In genomic region chr11:27362032-27362431, GRCh38 we compare ENCODE assay signal across 10 cellular contexts. TPM values are rescaled to one million over a fixed set of nuclear protein-coding genes. Genes with fewer than 3 reads are reported as not detected.
DNase-seq lines count a peak whose midpoint lies in the region; ATAC-seq, FAIRE-seq and TF ChIP-seq lines count a peak whose summit lies in the region.
"Had no signal": no experiment of that assay in that cellular context is flagged by ENCODE, and none has a peak within 500 bp of the region (broad histone marks: within the 10 kb centered on the region; RNA-seq: fewer than 3 reads in every experiment).

No MANE protein-coding gene starts in this region.

- POLR2A ChIA-PET in GM12878 (lab: Charles Lee): no interaction called here
- POLR2A ChIA-PET in naive thymus-derived CD8-positive, alpha-beta T cell (lab: Charles Lee): no interaction called here

- H3K27me3 Mint-ChIP-seq in naive thymus-derived CD8-positive, alpha-beta T cell: no peaks in the 10 kb centered on the region

- TF ChIP-seq POLR2A in GM12878 (IDR thresholded peaks at IDR 0.05; ENCODE audit: low read depth, low read length): no peak

- no peak for TF ChIP-seq EP300 in GM12878 (IDR thresholded peaks at IDR 0.05; ENCODE audit: borderline replicate concordance in 1 of 2, control insufficient read depth in 1 of 2, low read depth in 2 of 2, low read length in 2 of 2)

- peaks cover 14 to 32% (median 28%) of the 10 kb centered on the region in 4 donors for H3K4me1 Mint-ChIP-seq in naive thymus-derived CD8-positive, alpha-beta T cell

- H4K20me1 ChIP-seq in DOHH2 (ENCODE audit: control insufficient read depth, insufficient read depth, low read depth, low read length) (no peaks in the 10 kb centered on the region), GM12878 (ENCODE audit: control insufficient read depth, insufficient read depth) (no peaks in the 10 kb centered on the region)

- no peak for TF ChIP-seq RAD21 in GM12878 (IDR thresholded peaks at IDR 0.05; ENCODE audit: insufficient read depth, low read depth, low read length)

- H3K4me3 Mint-ChIP-seq in naive thymus-derived CD8-positive, alpha-beta T cell: peak overlapping the region; percentile 85 to 96 (median 92)

- intact Hi-C loops in GM12878 (cut with micrococcal nuclease; ENCODE audit: unreplicated experiment): loop anchor here (5.0 kb wide), 3 partner anchors 125 to 175 kb away; no protein-coding TSS in a partner anchor
- intact Hi-C loops in left cardiac atrium (cut with DNase I): loop anchor here in 1 of 2 donors (10.0 kb wide), 1 partner anchor 113 kb away; the partner anchor contains the start of gene LGR4

- H3K79me2 ChIP-seq in DOHH2 (ENCODE audit: control insufficient read depth, low read length) (peaks cover 38% of the 10 kb centered on the region), GM12878 (ENCODE audit: control insufficient read depth, insufficient read depth, low read length) (no peaks in the 10 kb centered on the region; the same call in 1 of the 2 replicates)

- H3K27me3 ChIP-seq in DOHH2 (ENCODE audit: control insufficient read depth, low read length) (no peaks in the 10 kb centered on the region), GM12878 (replicated peaks in 1 of 2; ENCODE audit: control insufficient read depth in 2 of 2, insufficient read depth in 2 of 2, low read length in 1 of 2) (no peaks in the 10 kb centered on the region)
- H3K27me3 ChIP-seq: upper lobe of left lung had no signal

- H3K36me3 Mint-ChIP-seq in naive thymus-derived CD8-positive, alpha-beta T cell: no peaks in the 10 kb centered on the region

- no peak for ATAC-seq in GM12878
- no peak for ATAC-seq in naive thymus-derived CD8-positive, alpha-beta T cell
- ATAC-seq in HG03354 (IDR thresholded peaks at IDR 0.05; ENCODE audit: poor library complexity, severe bottlenecking, unreplicated experiment): no peak
- ATAC-seq in left cardiac atrium: no peak

- H3K27ac Mint-ChIP-seq in naive thymus-derived CD8-positive, alpha-beta T cell: peak overlapping the region in 4 of 10 donors; percentile 33 to 94 (median 83)

- H3K9me3 ChIP-seq in DOHH2 (ENCODE audit: control insufficient read depth, insufficient read depth, low read length) (no peaks in the 10 kb centered on the region), GM12878 (replicated peaks; ENCODE audit: control insufficient read depth, insufficient read depth, low read length) (no peaks in the 10 kb centered on the region)
- H3K9me3 ChIP-seq: upper lobe of left lung had no signal

- BruUV-seq in GM12878 (replicated peaks; lab: Mats Ljungman, UMichigan): no TSS peak

- H3F3A ChIP-seq in DOHH2 (ENCODE audit: control insufficient read depth, insufficient read depth): no peaks in the 10 kb centered on the region

- no peaks in the 10 kb centered on the region for H3K9me2 ChIP-seq in DOHH2 (replicated peaks; ENCODE audit: control insufficient read depth, low read length)

- peak overlapping the region; percentile 78; the same call in 1 of the 2 replicates for H2AFZ ChIP-seq in GM12878 (ENCODE audit: control insufficient read depth, low read depth, low read length)

- H3K9me3 Mint-ChIP-seq in naive thymus-derived CD8-positive, alpha-beta T cell: no peaks in the 10 kb centered on the region

- RAD21 ChIA-PET in GM12878 (lab: Charles Lee; ENCODE audit: unreplicated experiment): no interaction called here

- H3K4me1 ChIP-seq in DOHH2 (ENCODE audit: control insufficient read depth, low read length) (peaks cover 23% of the 10 kb centered on the region), GM12878 (ENCODE audit: control insufficient read depth, insufficient read depth, low read length) (peaks cover 3% of the 10 kb centered on the region; the same call in 1 of the 2 replicates)

- H3K4me2 ChIP-seq in DOHH2 (ENCODE audit: low read length): peak overlapping the region; percentile 92
- H3K4me2 ChIP-seq in GM12878 (ENCODE audit: control insufficient read depth, insufficient read depth): peak overlapping the region; percentile 83

- CTCF ChIA-PET in GM12878 (lab: Yijun Ruan, JAX): no interaction called here

- in situ Hi-C loops in GM12878 (cut with MboI): no loop called here

- H3K4me3 ChIP-seq in DOHH2 (ENCODE audit: low read length): peak overlapping the region; percentile 91
- H3K4me3 ChIP-seq in LNCaP clone FGC (ENCODE audit: low read depth, low read length): peak overlapping the region; percentile 80
- peak overlapping the region; percentile 81; the same call in 1 of the 2 replicates for H3K4me3 ChIP-seq in GM12878

- TF ChIP-seq CTCF in DOHH2 (IDR thresholded peaks at IDR 0.05; ENCODE audit: low read depth, low read length, poor library complexity, severe bottlenecking): no peak
- no peak for TF ChIP-seq CTCF in LNCaP clone FGC (IDR thresholded peaks at IDR 0.05; ENCODE audit: control insufficient read depth, extremely low read depth, insufficient read depth)
- no peak for TF ChIP-seq CTCF in GM12878 (IDR thresholded peaks at IDR 0.05 in 2 of 3, conservative IDR thresholded peaks at IDR 0.05 in 1 of 3; ENCODE audit: control insufficient read depth in 2 of 3, extremely low read depth in 1 of 3, insufficient read depth in 1 of 3, low read depth in 3 of 3, low read length in 3 of 3)

- WGBS in GM12878 (ENCODE audit: insufficient coverage, insufficient replicate concordance, low lambda C conversion rate, missing lambda C conversion rate): 78% methylated on average over 3 of the region's 3 CpGs

- SMC1A ChIA-PET in GM12878 (lab: Charles Lee; ENCODE audit: uncharacterized antibody, unreplicated experiment): interaction anchor here (0.6 kb wide), 1 partner anchor 14 kb away, joined by 3 read pairs; no protein-coding TSS in a partner anchor

- no peaks in the 10 kb centered on the region; the same call in 1 of the 2 replicates for H3K36me3 ChIP-seq in DOHH2 (ENCODE audit: control insufficient read depth, low read length)
- H3K36me3 ChIP-seq in GM12878 (ENCODE audit: control insufficient read depth in 2 of 2, insufficient read depth in 2 of 2, low read length in 1 of 2): no peaks in the 10 kb centered on the region
- H3K36me3 ChIP-seq: upper lobe of left lung had no signal

- FAIRE-seq in GM12878 (lab: Jason Lieb, UNC): no peak

- DNase-seq in LNCaP clone FGC (ENCODE audit: low read depth) (no peak), GM12878 (ENCODE audit: low read depth, low spot score) (no peak), SW480 (ENCODE audit: low spot score) (no peak), left cardiac atrium (no peak), NCI-H2081 (lab: John Stamatoyannopoulos, UW) (no peak)
- peak in 1 of 10 donors; percentile 4 for DNase-seq in naive thymus-derived CD8-positive, alpha-beta T cell
- DNase-seq: NCI-H1930, upper lobe of left lung had no signal

- no peak overlapping the region for H3K27ac ChIP-seq in DOHH2 (ENCODE audit: low read depth, low read length)
- peak overlapping the region; percentile 69; the same call in 1 of the 2 replicates for H3K27ac ChIP-seq in GM12878 (ENCODE audit: control insufficient read depth, insufficient read depth)

- peak overlapping the region; percentile 85 for H3K9ac ChIP-seq in GM12878 (ENCODE audit: control insufficient read depth, insufficient read depth, low read length)

TF ChIP-seq in GM12878, 131 proteins besides CTCF, POLR2A, EP300 and RAD21 (continues in another document):
- TF ChIP-seq RFX5 (IDR thresholded peaks at IDR 0.05; ENCODE audit: low read depth, low read length) (no peak), NRF1 (conservative IDR thresholded peaks at IDR 0.05; ENCODE audit: low read depth, low read length) (no peak), STAT3 (IDR thresholded peaks at IDR 0.05; ENCODE audit: low read depth, low read length) (no peak)

RNA-seq across cellular contexts. Expression of gene CCDC34, which starts 1.0 kb away (rescaled TPM):
- 4.4 TPM in 2 replicates for total RNA-seq in GM12878 (2013; cell fraction: nucleolus; rRNA removed)
- 8.0 and 8.9 TPM in 2 replicates for total RNA-seq in GM12878 (2014; rRNA removed)
- total RNA-seq in GM12878 (2014; rRNA removed; fragmentation: Illumina TruSeq; extraction: Trizol): 22.3 and 22.9 TPM in 2 replicates
- total RNA-seq in GM12878 (2021): 15.8 and 16.2 TPM in 2 replicates
- 8.5 TPM for polyA plus RNA-seq in GM12878 (2011; ENCODE audit: low read depth)
- polyA plus RNA-seq in GM12878 (2011; rRNA removed): 10.7 and 16.4 TPM in 2 replicates
- polyA plus RNA-seq in GM12878 (2011; cell fraction: cytosol; rRNA removed): 7.0 and 7.6 TPM in 2 replicates
- 4.2 and 5.6 TPM in 2 replicates for polyA plus RNA-seq in GM12878 (2011; cell fraction: nucleus; rRNA removed)
- polyA plus RNA-seq in GM12878 (2012): 13.3 and 13.6 TPM in 2 replicates
- polyA plus RNA-seq in GM12878 (2014; fragmentation: Illumina TruSeq; extraction: Trizol): 39.1 and 45.6 TPM in 2 replicates
- 10 to 100 TPM in 1 of 2 experiments, 1 to 10 TPM in 1; 6.2 to 13.4 TPM for polyA plus RNA-seq in GM12878 (2014; fragmentation: Nextera tagmentation; extraction: Ambion mirVana)
- polyA plus RNA-seq in GM12878 (2014; rRNA removed): 12.0 TPM in 2 replicates
- polyA plus RNA-seq in GM12878 (2016; fragmentation: Nextera tagmentation; extraction: Ambion mirVana): 10 to 100 TPM; 18.1 to 19.4 TPM
- 2.9 and 3.4 TPM in 2 replicates for polyA minus RNA-seq in GM12878 (2011; rRNA and poly(A)+ RNA removed)
- polyA minus RNA-seq in GM12878 (2011; cell fraction: cytosol; rRNA and poly(A)+ RNA removed): 2.3 and 4.0 TPM in 2 replicates
- 2.2 and 6.7 TPM in 2 replicates for polyA minus RNA-seq in GM12878 (2011; cell fraction: nucleus; rRNA and poly(A)+ RNA removed)
- total RNA-seq in naive thymus-derived CD8-positive, alpha-beta T cell: 1 to 10 TPM; 4.2 to 4.7 TPM
- 1 to 10 TPM; 1.8 to 2.4 (median 2.3) TPM for polyA plus RNA-seq in naive thymus-derived CD8-positive, alpha-beta T cell
- total RNA-seq in left cardiac atrium: 1 to 10 TPM; 2.0 to 3.0 TPM
